ENCODE assay signal across 32 cellular contexts in the genomic region with DNA sequence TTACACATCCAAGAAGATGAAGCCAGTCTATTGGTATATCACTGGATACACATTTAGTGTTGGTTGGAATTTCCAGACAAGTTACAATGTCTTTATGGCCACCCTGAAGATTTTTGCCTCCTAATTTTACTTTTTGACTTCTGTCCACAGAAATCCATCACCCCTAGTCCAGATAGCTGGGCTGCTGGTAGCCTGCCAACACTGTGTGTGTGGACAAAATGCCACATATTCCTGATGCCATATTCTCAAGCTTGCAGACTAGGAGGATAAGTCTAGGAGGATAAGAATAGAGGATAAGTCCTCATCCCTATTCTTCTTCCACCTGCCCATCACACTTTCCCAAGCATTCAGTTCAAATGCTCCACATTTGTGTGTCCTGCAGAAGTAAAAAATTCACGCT. TPM values are rescaled to one million over a fixed set of nuclear protein-coding genes. Genes with fewer than 3 reads are reported as not detected.
"Had no signal": no experiment of that assay in that cellular context is flagged by ENCODE, and none has a peak within 500 bp of the region (broad histone marks: within the 10 kb centered on the region; RNA-seq: fewer than 3 reads in every experiment).

No MANE protein-coding gene starts in this region.

- H3K9me3 ChIP-seq: body of pancreas, colonic mucosa, esophagus squamous epithelium had no signal

- DNase-seq: activated CD4-positive, alpha-beta memory T cell treated with anti-CD3 and anti-CD28 coated beads, Interleukin-2, amount 10 ng/mL, durations not matched to agents 7 days and 5 days; activated CD4-positive, alpha-beta T cell treated with anti-CD3 and anti-CD28 coated beads for 1 hour; activated CD4-positive, alpha-beta T cell treated with anti-CD3 and anti-CD28 coated beads for 4 hours; activated CD4-positive, alpha-beta T cell treated with anti-CD3 and anti-CD28 coated beads, Interleukin-2, amount 10 ng/mL, durations not matched to agents 7 days and 5 days; activated CD4-positive, alpha-beta T cell treated with anti-CD3 and anti-CD28 coated beads, Interleukin-2, amount 50 U/mL, for 4 hours; activated CD4-positive, CD25-positive, alpha-beta regulatory T cell; activated CD8-positive, alpha-beta memory T cell treated with anti-CD3 and anti-CD28 coated beads, Interleukin-2, amount 50 U/mL, for 48 hours; activated gamma-delta T cell; activated naive CD4-positive, alpha-beta T cell; activated naive CD4-positive, alpha-beta T cell treated with anti-CD3 and anti-CD28 coated beads, Interleukin-2, amount 10 ng/mL, durations not matched to agents 7 days and 5 days; activated naive CD8-positive, alpha-beta T cell treated with anti-CD3 and anti-CD28 coated beads, Interleukin-2, amount 10 ng/mL, durations not matched to agents 7 days and 5 days; activated T-cell treated with anti-CD3 and anti-CD28 coated beads for 4 hours; activated T-cell treated with anti-CD3 and anti-CD28 coated beads, Interleukin-2, amount 50 U/mL, for 24 hours; activated T-cell treated with anti-CD3 and anti-CD28 coated beads, Interleukin-2, amount 50 U/mL, for 72 hours; amniotic stem cell; anterior cingulate cortex; body of pancreas; caudate nucleus; colonic mucosa; effector CD8-positive, alpha-beta T cell; esophagus squamous epithelium; foreskin melanocyte; head of caudate nucleus; T-helper 1 cell; T-helper 17 cell; T1000 had no signal

- H3K27me3 ChIP-seq: body of pancreas had no signal

- ATAC-seq: activated naive CD4-positive, alpha-beta T cell treated with anti-CD3 and anti-CD28 coated beads, Interleukin-2, amount 50 U/mL, for 72 hours; activated T-cell treated with anti-CD3 and anti-CD28 coated beads, Interleukin-2, amount 50 U/mL, for 72 hours; body of pancreas; T-helper 17 cell had no signal

- H3K4me1 ChIP-seq: colonic mucosa had no signal

- H3K27ac ChIP-seq: body of pancreas, colonic mucosa, epithelial cell of prostate, esophagus squamous epithelium had no signal

- H3K36me3 ChIP-seq: colonic mucosa, esophagus squamous epithelium had no signal

- H3K4me3 ChIP-seq: body of pancreas, colonic mucosa, esophagus squamous epithelium had no signal

- FAIRE-seq: astrocyte, endometrium, endothelial cell of umbilical vein had no signal

RNA-seq across cellular contexts. Expression of gene ESR2, which starts 4.6 kb away (rescaled TPM):
- total RNA-seq: activated CD4-positive, alpha-beta T cell treated with anti-CD3 and anti-CD28 coated beads, Interleukin-2, amount 10 ng/mL, durations not matched to agents 7 days and 5 days; body of pancreas; fibroblast of villous mesenchyme had no signal
